16 cellular contexts compared by ENCODE assay signal in the genomic region with DNA sequence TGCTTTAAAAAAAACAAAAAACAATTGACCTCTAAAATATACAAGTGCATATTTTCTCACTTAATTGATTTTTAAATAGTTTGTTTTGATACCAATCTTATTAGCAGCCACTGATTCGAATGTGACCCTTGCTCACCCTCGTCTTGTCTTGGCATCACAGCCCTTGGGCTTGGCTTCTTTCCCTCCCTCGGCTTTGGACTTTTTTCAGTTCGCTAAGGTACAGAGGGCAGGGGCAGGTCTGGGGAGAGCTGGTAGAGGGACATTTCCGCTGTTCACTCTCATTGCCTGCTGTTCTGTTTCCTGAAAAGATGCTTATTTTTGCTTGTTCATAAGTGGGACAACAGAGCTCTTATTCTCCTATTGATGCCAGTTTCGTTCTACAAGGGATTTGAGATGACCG.
DNase-seq lines count a peak whose midpoint lies in the region; ATAC-seq, FAIRE-seq and TF ChIP-seq lines count a peak whose summit lies in the region.
"Had no signal": no experiment of that assay in that cellular context is flagged by ENCODE, and none has a peak within 500 bp of the region (broad histone marks: within the 10 kb centered on the region; RNA-seq: fewer than 3 reads in every experiment).

No MANE protein-coding gene starts in this region.

- H3K27me3 ChIP-seq in liver (ENCODE audit: control insufficient read depth in 4 of 4, insufficient read depth in 4 of 4, low read length in 3 of 4) = peaks cover 0 to 6% (median 0%) of the 10 kb centered on the region in 4 donors
- H3K27me3 ChIP-seq in HepG2 (ENCODE audit: control insufficient read depth in 1 of 2, insufficient read depth in 2 of 2, low read length in 2 of 2) = no peaks in the 10 kb centered on the region
- no peaks in the 10 kb centered on the region for H3K27me3 ChIP-seq in small intestine (ENCODE audit: control insufficient read depth in 2 of 2, insufficient read depth in 2 of 2, low read length in 2 of 2)
- no peaks in the 10 kb centered on the region for H3K27me3 ChIP-seq in right atrium auricular region
- H3K27me3 ChIP-seq in WERI-Rb-1 (ENCODE audit: insufficient read depth, low read depth, severe bottlenecking) = peaks cover 5% of the 10 kb centered on the region

- no peak for ATAC-seq in HepG2
- ATAC-seq in left colon = peak; percentile 81
- ATAC-seq: A549 had no signal

- no peak for TF ChIP-seq EP300 in HepG2 (IDR thresholded peaks at IDR 0.05; ENCODE audit: low read depth in 2 of 2, low read length in 2 of 2)
- TF ChIP-seq EP300 in HepG2 (CRISPR knock-in tag; IDR thresholded peaks at IDR 0.05; ENCODE audit: borderline replicate concordance) = no peak

- H3K27ac ChIP-seq in liver (ENCODE audit: low read depth in 1 of 2, low read length in 2 of 2) (no peak overlapping the region), HepG2 (ENCODE audit: extremely low read length, insufficient read depth, low read length) (no peak overlapping the region), small intestine (ENCODE audit: low read depth in 1 of 2, low read length in 1 of 2) (peak overlapping the region in 1 of 2 donors; percentile 8), right atrium auricular region (no peak overlapping the region), WERI-Rb-1 (no peak overlapping the region)
- H3K27ac ChIP-seq: 22Rv1, A549, C4-2B had no signal

- POLR2A ChIA-PET in HepG2 (lab: Yijun Ruan, JAX) = no interaction called here

- no peaks in the 10 kb centered on the region for H3K36me3 ChIP-seq in liver (ENCODE audit: control insufficient read depth in 4 of 4, insufficient read depth in 3 of 4, low read depth in 1 of 4, low read length in 3 of 4)
- H3K36me3 ChIP-seq in HepG2 (replicated peaks in 1 of 2; ENCODE audit: control insufficient read depth in 1 of 2, insufficient read depth in 2 of 2, low read length in 2 of 2) = no peaks in the 10 kb centered on the region
- H3K36me3 ChIP-seq in small intestine (ENCODE audit: control insufficient read depth in 2 of 2, insufficient read depth in 2 of 2, low read length in 2 of 2) = no peaks in the 10 kb centered on the region
- no peaks in the 10 kb centered on the region for H3K36me3 ChIP-seq in right atrium auricular region
- no peaks in the 10 kb centered on the region for H3K36me3 ChIP-seq in WERI-Rb-1

- WGBS in liver = 45% methylated on average over 7 of the region's 7 CpGs
- 93% methylated on average over 7 of the region's 7 CpGs for WGBS in HepG2 (ENCODE audit: low lambda C conversion rate)
- 40 to 65% (median 41%) methylated on average over 7 of the region's 7 CpGs for WGBS in small intestine, 3 donors

- no TSS peak for BruUV-seq in HepG2 (replicated peaks; lab: Mats Ljungman, UMichigan)

- TF ChIP-seq POLR2A in HepG2 (IDR thresholded peaks at IDR 0.05; ENCODE audit: insufficient read depth in 1 of 2, low read depth in 2 of 2, low read length in 2 of 2) = no peak

- H3K9ac ChIP-seq in liver (ENCODE audit: low read depth in 1 of 2, low read length in 2 of 2) (no peak overlapping the region), HepG2 (ENCODE audit: insufficient read depth, low read depth, low read length) (no peak overlapping the region)

- intact Hi-C loops in HepG2 (cut with micrococcal nuclease; ENCODE audit: unreplicated experiment) (no loop called here), left colon (cut with DNase I, micrococcal nuclease) (no loop called here)

- in situ Hi-C loops in HepG2 (cut with HindIII; ENCODE audit: extremely low pct_ligation_motif_present, low pct_unique_long_range_greater_than_20kb) = no loop called here

- no peak for TF ChIP-seq RAD21 in liver (IDR thresholded peaks at IDR 0.05)
- TF ChIP-seq RAD21 in HepG2 (CRISPR knock-in tag; IDR thresholded peaks at IDR 0.05) = no peak

- FAIRE-seq in HepG2 (lab: Jason Lieb, UNC) (no peak), small intestine (lab: Jason Lieb, UNC) (peak; percentile 51)
- FAIRE-seq: H1 had no signal

- DNase-seq in HepG2 (ENCODE audit: low spot score) (no peak), left colon (no peak), small intestine (peak; percentile 83), NCI-H82 (lab: John Stamatoyannopoulos, UW) (no peak), right atrium auricular region (ENCODE audit: low spot score) (no peak), WERI-Rb-1 (no peak)
- DNase-seq: AML-193, DMS153, DMS79, GDM1, H9 had no signal

- H3K9me3 ChIP-seq in liver (ENCODE audit: control insufficient read depth in 4 of 4, low read length in 3 of 4) (no peaks in the 10 kb centered on the region), HepG2 (ENCODE audit: low read length) (no peaks in the 10 kb centered on the region), small intestine (ENCODE audit: control insufficient read depth, low read depth) (no peaks in the 10 kb centered on the region), right atrium auricular region (no peaks in the 10 kb centered on the region), WERI-Rb-1 (ENCODE audit: severe bottlenecking) (no peaks in the 10 kb centered on the region)
- H3K9me3 ChIP-seq: A549 had no signal

- no peaks in the 10 kb centered on the region for H3K79me2 ChIP-seq in HepG2 (ENCODE audit: insufficient read depth, low read length)

- no peaks in the 10 kb centered on the region for H3K4me1 ChIP-seq in liver (ENCODE audit: control insufficient read depth in 4 of 4, insufficient read depth in 4 of 4, low read length in 3 of 4)
- H3K4me1 ChIP-seq in HepG2 (ENCODE audit: insufficient read depth, low read length) = peaks cover 7% of the 10 kb centered on the region
- H3K4me1 ChIP-seq in small intestine (ENCODE audit: control insufficient read depth in 2 of 2, insufficient read depth in 1 of 2, low read depth in 1 of 2, low read length in 1 of 2) = no peaks in the 10 kb centered on the region
- no peaks in the 10 kb centered on the region for H3K4me1 ChIP-seq in right atrium auricular region

- no peak overlapping the region for H3K4me2 ChIP-seq in HepG2 (ENCODE audit: low read depth, low read length)
- H3K4me2 ChIP-seq: A549 had no signal

- H4K20me1 ChIP-seq in HepG2 (ENCODE audit: insufficient read depth, low read length) = no peaks in the 10 kb centered on the region

- H2AFZ ChIP-seq in HepG2 (ENCODE audit: low read length) = no peak overlapping the region

- no peak for TF ChIP-seq CTCF in liver (IDR thresholded peaks at IDR 0.05; ENCODE audit: low read depth, low read length, missing input control)
- TF ChIP-seq CTCF in HepG2 (CRISPR knock-in tag; IDR thresholded peaks at IDR 0.05) = no peak
- no peak for TF ChIP-seq CTCF in right atrium auricular region (IDR thresholded peaks at IDR 0.05)
- no peak for TF ChIP-seq CTCF in WERI-Rb-1 (IDR thresholded peaks at IDR 0.05; ENCODE audit: low read depth, low read length)

- CTCF ChIA-PET in HepG2 (lab: Yijun Ruan, JAX; ENCODE audit: low intra/inter-chr PET ratio, low total read pairs) = no interaction called here

- H3K4me3 ChIP-seq in liver (ENCODE audit: low read depth in 1 of 3, low read length in 3 of 3) = no peak overlapping the region
- no peak overlapping the region for H3K4me3 ChIP-seq in HepG2 (replicated peaks in 1 of 3; ENCODE audit: insufficient read depth in 1 of 3, low read depth in 2 of 3, low read length in 3 of 3)
- no peak overlapping the region for H3K4me3 ChIP-seq in small intestine (ENCODE audit: low read depth in 1 of 2, low read length in 2 of 2)
- H3K4me3 ChIP-seq in right atrium auricular region = no peak overlapping the region
- H3K4me3 ChIP-seq in WERI-Rb-1 (ENCODE audit: low read depth, low read length) = no peak overlapping the region
- H3K4me3 ChIP-seq: A549 had no signal

TF ChIP-seq in liver, 16 proteins besides CTCF, POLR2A, EP300 and RAD21 (continues in another document):
- TF ChIP-seq SP1 (IDR thresholded peaks at IDR 0.05) = no peak
- no peak for TF ChIP-seq HNF4G (IDR thresholded peaks at IDR 0.05)
- no peak for TF ChIP-seq GABPA (IDR thresholded peaks at IDR 0.05 in 1 of 2, conservative IDR thresholded peaks at IDR 0.05 in 1 of 2)
- no peak for TF ChIP-seq YY1 (IDR thresholded peaks at IDR 0.05)

TF ChIP-seq in HepG2, 621 proteins besides CTCF, POLR2A, EP300 and RAD21:
- TF ChIP-seq SIN3B (IDR thresholded peaks at IDR 0.05; ENCODE audit: low read length) (no peak), ZNF180 (CRISPR knock-in tag; IDR thresholded peaks at IDR 0.05; ENCODE audit: borderline replicate concordance, low read depth) (no peak), ZNF550 (CRISPR knock-in tag; IDR thresholded peaks at IDR 0.05; ENCODE audit: borderline replicate concordance) (no peak), ZNF138 (CRISPR knock-in tag; IDR thresholded peaks at IDR 0.05; ENCODE audit: low read depth) (no peak), SAP130 (CRISPR knock-in tag; IDR thresholded peaks at IDR 0.05; ENCODE audit: low read depth) (no peak), ZNF883 (CRISPR knock-in tag; IDR thresholded peaks at IDR 0.05; ENCODE audit: not compliant biosample characterization) (no peak), IKZF1 (IDR thresholded peaks at IDR 0.05) (no peak), CREM (IDR thresholded peaks at IDR 0.05) (no peak), CREM (CRISPR knock-in tag; IDR thresholded peaks at IDR 0.05) (no peak), ZNF225 (CRISPR knock-in tag; IDR thresholded peaks at IDR 0.05) (no peak), ZNF256 (CRISPR knock-in tag; conservative IDR thresholded peaks at IDR 0.05) (no peak), FOXA3 (CRISPR knock-in tag; IDR thresholded peaks at IDR 0.05) (no peak), ZNF124 (CRISPR knock-in tag; IDR thresholded peaks at IDR 0.05) (no peak), NR2F2 (IDR thresholded peaks at IDR 0.05; ENCODE audit: borderline replicate concordance, low read depth) (no peak), REPIN1 (CRISPR knock-in tag; IDR thresholded peaks at IDR 0.05; ENCODE audit: borderline replicate concordance, low read depth) (no peak), ZNF564 (CRISPR knock-in tag; IDR thresholded peaks at IDR 0.05) (no peak)
